14 cellular contexts compared by ENCODE assay signal in the genomic region with DNA sequence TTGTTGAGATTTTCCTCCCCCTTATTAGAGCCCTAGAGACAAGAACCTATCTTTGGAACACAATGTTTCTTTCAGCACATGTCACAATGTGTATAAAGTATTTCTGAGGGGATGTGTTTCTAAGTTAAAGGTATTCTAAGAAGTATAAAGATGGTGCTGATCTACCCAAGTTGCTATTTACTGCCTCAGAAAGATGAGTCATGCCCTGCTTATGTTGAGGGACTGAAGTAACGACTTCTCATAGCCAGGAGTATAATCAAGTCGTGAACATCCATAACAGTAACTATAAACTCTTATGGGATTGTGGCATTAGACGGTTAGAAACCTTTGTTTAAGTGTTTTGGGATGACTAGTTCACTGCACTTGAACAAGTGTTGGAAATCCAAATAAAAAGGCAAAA. TPM values are rescaled to one million over a fixed set of nuclear protein-coding genes. Genes with fewer than 3 reads are reported as not detected.
DNase-seq lines count a peak whose midpoint lies in the region; ATAC-seq and TF ChIP-seq lines count a peak whose summit lies in the region.
"Had no signal": no experiment of that assay in that cellular context is flagged by ENCODE, and none has a peak within 500 bp of the region (broad histone marks: within the 10 kb centered on the region; RNA-seq: fewer than 3 reads in every experiment).

No MANE protein-coding gene starts in this region.

- H3K4me3 ChIP-seq in PC-3 (ENCODE audit: low read length) (peak overlapping the region; percentile 41; the same call in 1 of the 2 replicates), gastrocnemius medialis (no peak overlapping the region)

- H3K36me3 ChIP-seq in PC-3 (ENCODE audit: low read depth, low read length), result no peaks in the 10 kb centered on the region
- H3K36me3 ChIP-seq in gastrocnemius medialis, result no peaks in the 10 kb centered on the region

- peak overlapping the region; percentile 66 for H3K4me2 ChIP-seq in PC-3 (ENCODE audit: low read length)

- no peaks in the 10 kb centered on the region for H4K20me1 ChIP-seq in PC-3 (ENCODE audit: low read length)

- no peaks in the 10 kb centered on the region for H3K9me2 ChIP-seq in PC-3 (replicated peaks; ENCODE audit: low read length)

- CTCF ChIA-PET in PC-3 (lab: Charles Lee), result interaction anchor here (0.9 kb wide), 1 partner anchor 15 kb away, joined by 3 read pairs; no protein-coding TSS in a partner anchor

- H3K27me3 ChIP-seq in PC-3 (ENCODE audit: low read length) (no peaks in the 10 kb centered on the region), gastrocnemius medialis (no peaks in the 10 kb centered on the region)

- peaks cover 6% of the 10 kb centered on the region for H3F3A ChIP-seq in PC-3 (ENCODE audit: low read length, unreplicated experiment)

- TF ChIP-seq CTCF in PC-3 (conservative IDR thresholded peaks at IDR 0.05; ENCODE audit: low read depth, low read length) (no peak), gastrocnemius medialis (IDR thresholded peaks at IDR 0.05 in 4 of 5, conservative IDR thresholded peaks at IDR 0.05 in 1 of 5) (no peak)

- DNase-seq in ELR (ENCODE audit: low read depth) (peak; percentile 69), PC-3 (peak; percentile 78), fibroblast of peridontal ligament (ENCODE audit: extremely low read depth) (peak; percentile 35), gastrocnemius medialis (no peak), NCI-H524 treated with DMSO at 0.1 percent for 48 hours (lab: John Stamatoyannopoulos, UW) (no peak), GOT3 (lab: John Stamatoyannopoulos, UW) (no peak), NCI-H524 (lab: John Stamatoyannopoulos, UW) (no peak)
- DNase-seq in activated CD8-positive, alpha-beta memory T cell treated with anti-CD3 and anti-CD28 coated beads for 24 hours, result no peak
- DNase-seq: activated CD4-positive, alpha-beta memory T cell treated with anti-CD3 and anti-CD28 coated beads for 36 hours; effector CD8-positive, alpha-beta T cell; NCI-H2107; T-helper 9 cell had no signal

- no peaks in the 10 kb centered on the region for H3K9me3 ChIP-seq in PC-3 (ENCODE audit: low read length)
- H3K9me3 ChIP-seq in gastrocnemius medialis, result no peaks in the 10 kb centered on the region

- H3K27ac ChIP-seq in PC-3 (ENCODE audit: low read length) (peak overlapping the region; percentile 83), gastrocnemius medialis (peak overlapping the region; percentile 20 to 44 (median 36))

- peaks cover 41% of the 10 kb centered on the region for H3K4me1 ChIP-seq in PC-3 (ENCODE audit: insufficient read depth, low read length)
- H3K4me1 ChIP-seq in gastrocnemius medialis, result peaks cover 4 to 9% of the 10 kb centered on the region in 2 donors

- no peak for TF ChIP-seq POLR2A in gastrocnemius medialis (IDR thresholded peaks at IDR 0.05)

- no peaks in the 10 kb centered on the region for H3K79me2 ChIP-seq in PC-3 (ENCODE audit: low read length)

- intact Hi-C loops in PC-3 (cut with micrococcal nuclease), result loop anchor here (2.0 to 10.0 kb wide), 2 partner anchors 16 to 48 kb away; no protein-coding TSS in a partner anchor
- intact Hi-C loops in gastrocnemius medialis (cut with DNase I; ENCODE audit: low total_unique reads), result no loop called here

- peak; percentile 89 for ATAC-seq in PC-3
- ATAC-seq in gastrocnemius medialis, result peak; percentile 91 to 93
- ATAC-seq: HCT116; natural killer cell treated with Interleukin-12 subunit alpha and Interleukin-12 subunit beta and Interleukin-15 and Interleukin-18, amount 100 ng/mL, for 72 hours had no signal

- POLR2A ChIA-PET in PC-3 (lab: Charles Lee; ENCODE audit: unreplicated experiment), result no interaction called here

- H3K9ac ChIP-seq in PC-3 (ENCODE audit: low read length), result 0 out of 2 replicates have a peak overlapping the region, but pooled peaks have one; percentile 18

- no peak overlapping the region for H2AFZ ChIP-seq in PC-3 (ENCODE audit: low read length)

- no TSS peak for BruUV-seq in PC-3 (replicated peaks; lab: Mats Ljungman, UMichigan)

- in situ Hi-C loops in gastrocnemius medialis (cut with MboI; ENCODE audit: low sequenced_read_pairs in 4 of 4), result loop anchor here in 1 of 4 donors (25.0 kb wide), 1 partner anchor 110 kb away; no protein-coding TSS in a partner anchor

RNA-seq across cellular contexts. Expression of a gene that starts 12.0 kb away (rescaled TPM):
- not detected in 2 replicates for total RNA-seq in PC-3 (2014; rRNA removed)
- not detected for total RNA-seq in gastrocnemius medialis
- total RNA-seq: activated CD4-positive, alpha-beta memory T cell treated with anti-CD3 and anti-CD28 coated beads for 36 hours; natural killer cell treated with Interleukin-12 subunit alpha and Interleukin-12 subunit beta and Interleukin-15 and Interleukin-18, amount 100 ng/mL, for 72 hours had no signal

Comparison
In these comparisons a context has a peak if more than half of its experiments do, and no peak if none do; other contexts are left out.
1. DNase-seq: peak in ELR (single experiment), PC-3 (single experiment) and fibroblast of peridontal ligament (single experiment); none in gastrocnemius medialis (0 of 2), NCI-H524 treated with DMSO at 0.1 percent for 48 hours (single experiment), GOT3 (single experiment), NCI-H524 (0 of 2) and activated CD8-positive, alpha-beta memory T cell treated with anti-CD3 and anti-CD28 coated beads for 24 hours (single experiment).